8 cellular contexts compared by ENCODE assay signal in genomic region chr10:100529473-100530298, GRCh38. TPM values are rescaled to one million over a fixed set of nuclear protein-coding genes. Genes with fewer than 3 reads are reported as not detected.
DNase-seq lines count a peak whose midpoint lies in the region; ATAC-seq and TF ChIP-seq lines count a peak whose summit lies in the region.

TSS of gene NDUFB8 (minus strand) at chr10:100529871. CDS start at chr10:100529851, 20 bp downstream.

- H3K4me3 ChIP-seq in Loucy (ENCODE audit: low read length, poor library complexity, severe bottlenecking) (peak within 1 kb of the TSS; percentile 86), fibroblast of lung (replicated peaks in 1 of 4; ENCODE audit: control extremely low read depth in 1 of 4, insufficient read depth in 1 of 4, low read depth in 3 of 4, low read length in 4 of 4) (peak within 1 kb of the TSS; percentile 92 to 99 (median 96))

- POLR2A ChIA-PET in naive thymus-derived CD8-positive, alpha-beta T cell (lab: Charles Lee) = interaction anchor here (0.6 to 1.2 kb wide), 3 partner anchors 11 to 36 kb away, joined by 3 to 5 read pairs (median 3); no protein-coding TSS in a partner anchor

- H3K27me3 ChIP-seq in Loucy (ENCODE audit: insufficient read depth, low read length, poor library complexity, severe bottlenecking) (no peaks in the 10 kb centered on the region), fibroblast of lung (ENCODE audit: control insufficient read depth, insufficient read depth, low read length) (no peaks in the 10 kb centered on the region)

- peaks cover 55% of the 10 kb centered on the region for H3K36me3 Mint-ChIP-seq in activated T-helper 17 cell treated with anti-CD3 and anti-CD28 coated beads, Interleukin-2, amount 50 U/mL, for 72 hours (ENCODE audit: low read depth)
- H3K36me3 Mint-ChIP-seq in naive thymus-derived CD8-positive, alpha-beta T cell = peaks cover 4 to 30% (median 6%) of the 10 kb centered on the region in 3 donors
- H3K36me3 Mint-ChIP-seq in stimulated activated naive B cell treated with anti-CD40 and anti-IgM and Interleukin-4, amounts not matched to agents 10 μg/mL and 1 μg/mL and 100 μg/mL, for 72 hours = peaks cover 14 to 29% of the 10 kb centered on the region in 2 donors

- ATAC-seq in activated T-helper 17 cell treated with anti-CD3 and anti-CD28 coated beads, Interleukin-2, amount 50 U/mL, for 72 hours (replicated peaks) = peak; percentile 64
- peak; percentile 81 to 89 for ATAC-seq in naive thymus-derived CD8-positive, alpha-beta T cell
- ATAC-seq in stimulated activated naive B cell treated with anti-CD40 and anti-IgM and Interleukin-4, amounts not matched to agents 10 μg/mL and 1 μg/mL and 100 μg/mL, for 72 hours (replicated peaks) = peak; percentile 88 to 90

- peaks cover 20% of the 10 kb centered on the region for H4K20me1 ChIP-seq in Loucy (ENCODE audit: insufficient read depth, low read length, poor library complexity, severe bottlenecking)
- no peaks in the 10 kb centered on the region for H4K20me1 ChIP-seq in fibroblast of lung (ENCODE audit: control insufficient read depth, extremely low read depth, insufficient read depth, low read length)

- peak within 1 kb of the TSS; percentile 90 for H3K27ac ChIP-seq in C4-2B
- peak within 1 kb of the TSS; percentile 89 for H3K27ac ChIP-seq in fibroblast of lung (ENCODE audit: insufficient read depth, low read length)

- H3K9me3 Mint-ChIP-seq in activated T-helper 17 cell treated with anti-CD3 and anti-CD28 coated beads, Interleukin-2, amount 50 U/mL, for 72 hours = no peaks in the 10 kb centered on the region
- H3K9me3 Mint-ChIP-seq in naive thymus-derived CD8-positive, alpha-beta T cell = no peaks in the 10 kb centered on the region
- no peaks in the 10 kb centered on the region for H3K9me3 Mint-ChIP-seq in stimulated activated naive B cell treated with anti-CD40 and anti-IgM and Interleukin-4, amounts not matched to agents 10 μg/mL and 1 μg/mL and 100 μg/mL, for 72 hours

- H3K9ac ChIP-seq in Loucy (ENCODE audit: low read depth, low read length, poor library complexity, severe bottlenecking) (peak within 1 kb of the TSS; percentile 95), fibroblast of lung (ENCODE audit: insufficient read depth, low read length) (peak within 1 kb of the TSS; percentile 89)

- peaks cover 17% of the 10 kb centered on the region for H3K4me1 Mint-ChIP-seq in activated T-helper 17 cell treated with anti-CD3 and anti-CD28 coated beads, Interleukin-2, amount 50 U/mL, for 72 hours
- H3K4me1 Mint-ChIP-seq in naive thymus-derived CD8-positive, alpha-beta T cell = peaks cover 12 to 54% (median 35%) of the 10 kb centered on the region in 4 donors
- H3K4me1 Mint-ChIP-seq in stimulated activated naive B cell treated with anti-CD40 and anti-IgM and Interleukin-4, amounts not matched to agents 10 μg/mL and 1 μg/mL and 100 μg/mL, for 72 hours = peaks cover 13 to 14% of the 10 kb centered on the region in 2 donors

- H3K9me2 ChIP-seq in Loucy (replicated peaks; ENCODE audit: low read depth, low read length) = no peaks in the 10 kb centered on the region

- peak within 1 kb of the TSS; percentile 85 for H3K4me3 Mint-ChIP-seq in activated T-helper 17 cell treated with anti-CD3 and anti-CD28 coated beads, Interleukin-2, amount 50 U/mL, for 72 hours
- H3K4me3 Mint-ChIP-seq in naive thymus-derived CD8-positive, alpha-beta T cell = peak within 1 kb of the TSS; percentile 92 to 100 (median 100)
- peak within 1 kb of the TSS; percentile 90 to 99 for H3K4me3 Mint-ChIP-seq in stimulated activated naive B cell treated with anti-CD40 and anti-IgM and Interleukin-4, amounts not matched to agents 10 μg/mL and 1 μg/mL and 100 μg/mL, for 72 hours

- DNase-seq in GM20000 (ENCODE audit: low spot score) (peak; percentile 85), fibroblast of lung (ENCODE audit: low read depth in 2 of 2) (peak; percentile 67 to 84)
- DNase-seq in naive thymus-derived CD8-positive, alpha-beta T cell = peak; percentile 71 to 94 (median 86)
- peak; percentile 78 for DNase-seq in stimulated activated naive B cell treated with anti-CD40 and anti-IgM and Interleukin-4, amounts not matched to agents 10 μg/mL and 1 μg/mL and 100 μg/mL, for 72 hours

- H3K9me3 ChIP-seq in Loucy (ENCODE audit: insufficient read depth, low read depth, low read length) (no peaks in the 10 kb centered on the region), fibroblast of lung (ENCODE audit: control insufficient read depth, insufficient read depth, low read depth, low read length) (no peaks in the 10 kb centered on the region)

- peaks cover 55% of the 10 kb centered on the region for H3K79me2 ChIP-seq in Loucy (ENCODE audit: insufficient read depth, low read length)
- peaks cover 16% of the 10 kb centered on the region for H3K79me2 ChIP-seq in fibroblast of lung (ENCODE audit: control insufficient read depth, insufficient read depth, low read length)

- no peaks in the 10 kb centered on the region for H3K27me3 Mint-ChIP-seq in activated T-helper 17 cell treated with anti-CD3 and anti-CD28 coated beads, Interleukin-2, amount 50 U/mL, for 72 hours
- H3K27me3 Mint-ChIP-seq in naive thymus-derived CD8-positive, alpha-beta T cell = no peaks in the 10 kb centered on the region
- no peaks in the 10 kb centered on the region for H3K27me3 Mint-ChIP-seq in stimulated activated naive B cell treated with anti-CD40 and anti-IgM and Interleukin-4, amounts not matched to agents 10 μg/mL and 1 μg/mL and 100 μg/mL, for 72 hours

- TF ChIP-seq CTCF in C4-2B (conservative IDR thresholded peaks at IDR 0.05) (no peak), GM20000 (IDR thresholded peaks at IDR 0.05; ENCODE audit: extremely low read depth, missing control alignments) (no peak), Loucy (conservative IDR thresholded peaks at IDR 0.05; ENCODE audit: low read length) (no peak), fibroblast of lung (conservative IDR thresholded peaks at IDR 0.05 in 1 of 2, IDR thresholded peaks at IDR 0.05 in 1 of 2; ENCODE audit: low read depth in 1 of 2, low read length in 2 of 2) (no peak)

- H3K27ac Mint-ChIP-seq in activated T-helper 17 cell treated with anti-CD3 and anti-CD28 coated beads, Interleukin-2, amount 50 U/mL, for 72 hours = peak within 1 kb of the TSS; percentile 94
- peak within 1 kb of the TSS; percentile 92 to 100 (median 99) for H3K27ac Mint-ChIP-seq in naive thymus-derived CD8-positive, alpha-beta T cell
- peak within 1 kb of the TSS; percentile 97 for H3K27ac Mint-ChIP-seq in stimulated activated naive B cell treated with anti-CD40 and anti-IgM and Interleukin-4, amounts not matched to agents 10 μg/mL and 1 μg/mL and 100 μg/mL, for 72 hours

- H2AFZ ChIP-seq in Loucy (ENCODE audit: low read length) = peak within 1 kb of the TSS; percentile 92
- peak within 1 kb of the TSS; percentile 99 for H2AFZ ChIP-seq in fibroblast of lung (ENCODE audit: low read length)

- H3K36me3 ChIP-seq in Loucy (ENCODE audit: insufficient read depth, low read length) (peaks cover 26% of the 10 kb centered on the region; the same call in 1 of the 2 replicates), fibroblast of lung (ENCODE audit: control insufficient read depth, insufficient read depth, low read length) (peaks cover 6% of the 10 kb centered on the region)

- H3K4me2 ChIP-seq in Loucy (ENCODE audit: low read depth, low read length, poor library complexity, severe bottlenecking) (peak within 1 kb of the TSS; percentile 86), fibroblast of lung (ENCODE audit: extremely low read depth, insufficient read depth, low read length) (peak within 1 kb of the TSS; percentile 82)

- H3F3A ChIP-seq in Loucy (ENCODE audit: low read depth) = no peaks in the 10 kb centered on the region

- H3K4me1 ChIP-seq in Loucy (ENCODE audit: insufficient read depth, low read length, poor library complexity, severe bottlenecking) = peaks cover 46% of the 10 kb centered on the region
- peaks cover 4% of the 10 kb centered on the region for H3K4me1 ChIP-seq in fibroblast of lung (ENCODE audit: control insufficient read depth, extremely low read depth, insufficient read depth, low read length)

- peak; percentile 85 for TF ChIP-seq POLR2A in Raji (IDR thresholded peaks at IDR 0.05; ENCODE audit: insufficient read depth, low read depth, low read length)

RNA-seq across cellular contexts. Expression of gene NDUFB8, which starts in this region (rescaled TPM):
- 100 to 1,000 TPM; 350 to 380 TPM for total RNA-seq in activated T-helper 17 cell treated with anti-CD3 and anti-CD28 coated beads, Interleukin-2, amount 50 U/mL, for 72 hours
- 154 and 167 TPM in 2 replicates for total RNA-seq in fibroblast of lung
- polyA plus RNA-seq in fibroblast of lung = 160 and 177 TPM in 2 replicates
- polyA plus RNA-seq in fibroblast of lung (2012) = 261 and 287 TPM in 2 replicates
- 96.7 and 160 TPM in 2 replicates for polyA minus RNA-seq in fibroblast of lung (ENCODE audit: low replicate concordance)
- total RNA-seq in naive thymus-derived CD8-positive, alpha-beta T cell = 100 to 1,000 TPM; 170 to 184 TPM
- polyA plus RNA-seq in naive thymus-derived CD8-positive, alpha-beta T cell = 100 to 1,000 TPM; 520 to 585 (median 556) TPM

Comparison
In these comparisons a context has a peak if more than half of its experiments do, and no peak if none do; other contexts are left out.
1. Peak in every context shown above with its lines: DNase-seq, ATAC-seq, H3K4me3 ChIP-seq and H3K27ac ChIP-seq.